In the genomic region with DNA sequence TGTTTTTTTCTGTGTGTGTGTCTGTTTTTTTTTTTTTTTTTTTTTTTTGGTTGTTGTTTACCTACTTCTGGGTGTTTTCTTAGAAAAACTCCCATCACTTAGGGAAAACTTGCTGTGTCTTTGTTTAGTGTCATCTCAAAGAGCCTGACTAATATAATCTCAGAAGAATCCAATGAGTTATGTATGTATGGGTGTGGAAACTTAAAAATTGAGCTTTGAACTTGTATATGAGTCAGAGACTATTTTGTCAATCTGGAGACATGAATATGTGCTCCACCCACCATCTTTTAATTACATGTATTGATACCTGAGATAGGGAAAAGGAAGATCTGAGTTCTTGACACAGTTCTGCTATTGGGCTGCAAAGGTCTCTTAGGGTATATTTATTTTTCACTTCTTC, we compare ENCODE assay signal across 26 cellular contexts.
A peak's percentile ranks its signal among the peaks of the same experiment; 100 is the strongest.
DNase-seq lines count a peak whose midpoint lies in the region; ATAC-seq, FAIRE-seq and TF ChIP-seq lines count a peak whose summit lies in the region.
"Had no signal": no experiment of that assay in that cellular context is flagged by ENCODE, and none has a peak within 500 bp of the region (broad histone marks: within the 10 kb centered on the region; RNA-seq: fewer than 3 reads in every experiment).

No MANE protein-coding gene starts in this region.

- TF ChIP-seq CTCF in RWPE2 (IDR thresholded peaks at IDR 0.05; ENCODE audit: poor library complexity, severe bottlenecking), result no peak
- TF ChIP-seq CTCF in bronchial epithelial cell (IDR thresholded peaks at IDR 0.05; ENCODE audit: insufficient read depth, low read length, severe bottlenecking), result no peak
- no peak for TF ChIP-seq CTCF in RWPE1 (conservative IDR thresholded peaks at IDR 0.05; ENCODE audit: low read depth)

- no peak overlapping the region for H3K4me3 ChIP-seq in RWPE2 (ENCODE audit: severe bottlenecking)
- H3K4me3 ChIP-seq in bronchial epithelial cell (ENCODE audit: low read depth, low read length), result no peak overlapping the region
- H3K4me3 ChIP-seq: BLaER1 had no signal

- no peak for DNase-seq in RWPE2 (ENCODE audit: low spot score)
- peak; percentile 59 for DNase-seq in bronchial epithelial cell (ENCODE audit: low read depth)
- no peak for DNase-seq in left colon
- no peak for DNase-seq in cerebellar nuclear complex (lab: John Stamatoyannopoulos, UW)
- DNase-seq in NCI-H510A treated with DMSO at 0.1 percent for 48 hours (lab: John Stamatoyannopoulos, UW), result no peak
- DNase-seq in RWPE1 (ENCODE audit: low spot score), result no peak
- DNase-seq in T1000 (lab: John Stamatoyannopoulos, UW), result no peak
- DNase-seq: 8988T; ACHN; BE2C; C1 segment of cervical spinal cord; CD4-positive, alpha-beta memory T cell; CD4-positive, CD25-positive, alpha-beta regulatory T cell; CD8-positive, alpha-beta memory T cell; COR-L47; DMS 273 treated with DMSO at 0.1 percent for 48 hours; DMS153; DMS53; DMS79 treated with DMSO at 0.1 percent for 48 hours; GF-D8 had no signal

- H3K36me3 ChIP-seq in RWPE2 (ENCODE audit: low read depth) (no peaks in the 10 kb centered on the region), bronchial epithelial cell (ENCODE audit: control insufficient read depth, insufficient read depth, low read length) (no peaks in the 10 kb centered on the region)
- H3K36me3 ChIP-seq: BE2C, BLaER1 had no signal

- peak; percentile 36; the same call in 1 of the 3 replicates for ATAC-seq in RWPE2 (ENCODE audit: low read depth)
- peak; percentile 69 for ATAC-seq in esophagus mucosa
- peak; percentile 25 for ATAC-seq in left colon

- FAIRE-seq in bronchial epithelial cell (lab: Jason Lieb, UNC), result no peak
- FAIRE-seq: A204.1, G401.6, GM12891, GM19239 had no signal

- no peaks in the 10 kb centered on the region for H3K9me3 ChIP-seq in RWPE2 (ENCODE audit: severe bottlenecking)
- H3K9me3 ChIP-seq: BE2C, BLaER1 had no signal

- peaks cover 17% of the 10 kb centered on the region for H3K4me1 ChIP-seq in RWPE2 (ENCODE audit: insufficient read depth, poor library complexity, severe bottlenecking)
- H3K4me1 ChIP-seq: BE2C, BLaER1 had no signal

- H3K27me3 ChIP-seq in RWPE2 (ENCODE audit: insufficient read depth, poor library complexity, severe bottlenecking), result no peaks in the 10 kb centered on the region
- H3K27me3 ChIP-seq in bronchial epithelial cell (ENCODE audit: control insufficient read depth, insufficient read depth, low read length), result no peaks in the 10 kb centered on the region
- H3K27me3 ChIP-seq: BE2C, BLaER1 had no signal

- H3K27ac ChIP-seq in RWPE2 (ENCODE audit: poor library complexity, severe bottlenecking) (no peak overlapping the region), RWPE1 (no peak overlapping the region)
- H3K27ac ChIP-seq: BLaER1 had no signal

- POLR2A ChIA-PET in RWPE1 (lab: Yijun Ruan, JAX; ENCODE audit: low non-redundant PET), result no interaction called here

- intact Hi-C loops in left colon (cut with DNase I, micrococcal nuclease), result no loop called here

- CTCF ChIA-PET in RWPE1 (lab: Yijun Ruan, JAX), result no interaction called here
